Comparison of ENCODE assay signal across 1 cellular context in the genomic region with DNA sequence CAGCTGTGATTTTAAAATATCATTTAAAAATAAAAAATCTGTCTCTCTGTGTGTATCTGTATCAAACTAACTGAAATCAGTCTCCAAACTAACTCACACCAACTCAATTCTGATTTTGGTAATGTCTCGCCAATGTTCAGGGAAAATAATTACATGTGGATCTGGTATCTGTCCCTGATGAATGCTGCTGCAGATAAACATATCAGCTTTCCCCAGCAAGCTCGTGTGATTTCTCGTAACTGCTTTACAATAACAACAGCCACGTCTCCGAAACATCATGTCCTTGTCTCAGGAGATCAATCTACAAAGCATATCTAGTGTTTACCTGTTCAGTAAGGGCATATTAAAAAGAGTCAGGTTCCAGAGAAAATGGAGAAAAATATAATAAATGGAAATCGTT.
TF ChIP-seq lines count a peak whose summit lies in the region.

No MANE protein-coding gene starts in this region.

TF ChIP-seq in IMR-90, 13 proteins besides CTCF, POLR2A, EP300 and RAD21 (continued from another document):
- TF ChIP-seq CHD1 (IDR thresholded peaks at IDR 0.05; ENCODE audit: low read depth, low read length) = no peak
- no peak for TF ChIP-seq MAFK (IDR thresholded peaks at IDR 0.05; ENCODE audit: low read depth, low read length)
- no peak for TF ChIP-seq CEBPB (IDR thresholded peaks at IDR 0.05; ENCODE audit: low read depth, low read length)
